ENCODE assay signal across 8 cellular contexts in genomic region chr11:101262995-101263394, GRCh38.
"Had no signal": no experiment of that assay in that cellular context is flagged by ENCODE, and none has a peak within 500 bp of the region (broad histone marks: within the 10 kb centered on the region; RNA-seq: fewer than 3 reads in every experiment).

No MANE protein-coding gene starts in this region.

- DNase-seq: H9, HCEC 1CT, IMR-90, KBM-7 had no signal

- H3K4me3 ChIP-seq: GM23338 had no signal

- FAIRE-seq: H1, H54, HTR-8/SVneo had no signal
